Comparison of ENCODE assay signal across 8 cellular contexts in the genomic region with DNA sequence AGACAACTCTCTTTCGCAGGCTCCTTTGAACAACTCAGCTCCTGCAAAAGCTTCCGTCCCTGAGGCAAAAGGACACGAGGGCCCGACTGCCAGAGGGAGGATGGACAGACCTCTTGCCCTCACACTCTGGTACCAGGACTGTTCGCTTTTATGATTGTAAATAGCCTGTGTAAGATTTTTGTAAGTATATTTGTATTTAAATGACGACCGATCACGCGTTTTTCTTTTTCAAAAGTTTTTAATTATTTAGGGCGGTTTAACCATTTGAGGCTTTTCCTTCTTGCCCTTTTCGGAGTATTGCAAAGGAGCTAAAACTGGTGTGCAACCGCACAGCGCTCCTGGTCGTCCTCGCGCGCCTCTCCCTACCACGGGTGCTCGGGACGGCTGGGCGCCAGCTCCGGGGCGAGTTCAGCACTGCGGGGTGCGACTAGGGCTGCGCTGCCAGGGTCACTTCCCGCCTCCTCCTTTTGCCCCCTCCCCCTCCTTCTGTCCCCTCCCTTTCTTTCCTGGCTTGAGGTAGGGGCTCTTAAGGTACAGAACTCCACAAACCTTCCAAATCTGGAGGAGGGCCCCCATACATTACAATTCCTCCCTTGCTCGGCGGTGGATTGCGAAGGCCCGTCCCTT. TPM values are rescaled to one million over a fixed set of nuclear protein-coding genes. Genes with fewer than 3 reads are reported as not detected.
DNase-seq lines count a peak whose midpoint lies in the region; ATAC-seq, FAIRE-seq and TF ChIP-seq lines count a peak whose summit lies in the region.
"Had no signal": no experiment of that assay in that cellular context is flagged by ENCODE, and none has a peak within 500 bp of the region (broad histone marks: within the 10 kb centered on the region; RNA-seq: fewer than 3 reads in every experiment).

No MANE protein-coding gene starts in this region.

- H3K27ac ChIP-seq in Karpas-422 (ENCODE audit: low read length) (no peak overlapping the region), H1 (ENCODE audit: low read depth, low read length) (no peak overlapping the region), transverse colon (peak overlapping the region; percentile 28 to 98 (median 98))
- H3K27ac ChIP-seq: HL-60 had no signal

- POLR2A ChIA-PET in H1 (lab: Charles Lee; ENCODE audit: partially characterized antibody) = interaction anchor here (1.1 kb wide), 1 partner anchor 10 kb away, joined by 3 read pairs; no protein-coding TSS in a partner anchor
- POLR2A ChIA-PET in activated CD8-positive, alpha-beta T cell treated with anti-CD3 and anti-CD28 coated beads, Interleukin-2, amount 10 ng/mL, durations not matched to agents 7 days and 5 days (lab: Charles Lee) = no interaction called here

- H2BK12ac ChIP-seq in H1 (ENCODE audit: low read depth, low read length) = no peak overlapping the region

- H3K79me2 ChIP-seq in Karpas-422 (ENCODE audit: low read length) = peaks cover 9% of the 10 kb centered on the region
- no peaks in the 10 kb centered on the region for H3K79me2 ChIP-seq in H1 (ENCODE audit: control insufficient read depth in 1 of 2, insufficient read depth in 2 of 2, low read length in 2 of 2)

- no peak overlapping the region for H2BK120ac ChIP-seq in H1 (replicated peaks; ENCODE audit: low read depth, low read length)

- CTCF ChIA-PET in H1 (lab: Charles Lee; ENCODE audit: partially characterized antibody) = interaction anchor here (0.8 to 2.6 kb wide), 4 partner anchors 13 to 147 kb away, joined by 3 to 6 read pairs (median 4); no protein-coding TSS in a partner anchor
- CTCF ChIA-PET in activated CD8-positive, alpha-beta T cell treated with anti-CD3 and anti-CD28 coated beads, Interleukin-2, amount 10 ng/mL, durations not matched to agents 7 days and 5 days (lab: Charles Lee) = no interaction called here

- H3K9me3 ChIP-seq in Karpas-422 (ENCODE audit: low read length) = no peaks in the 10 kb centered on the region
- peaks cover 0 to 5% of the 10 kb centered on the region in 2 experiments; a peak in 1 of 4 replicates for H3K9me3 ChIP-seq in H1 (ENCODE audit: insufficient read depth in 2 of 2, low read depth in 1 of 2, low read length in 1 of 2)
- no peaks in the 10 kb centered on the region for H3K9me3 ChIP-seq in transverse colon

- H3K18ac ChIP-seq in H1 (ENCODE audit: extremely low read depth, low read length) = no peak overlapping the region

- H3K27me3 Mint-ChIP-seq in memory B cell = peaks cover 8% of the 10 kb centered on the region
- peaks cover 28% of the 10 kb centered on the region for H3K27me3 Mint-ChIP-seq in activated CD8-positive, alpha-beta T cell treated with anti-CD3 and anti-CD28 coated beads, Interleukin-2, amount 10 ng/mL, durations not matched to agents 7 days and 5 days (ENCODE audit: low read depth)

- no peak overlapping the region for H4K5ac ChIP-seq in H1 (ENCODE audit: insufficient read length, low read depth, low read length)

- H2AFZ ChIP-seq in Karpas-422 (ENCODE audit: low read length) (no peak overlapping the region), H1 (ENCODE audit: low read length) (no peak overlapping the region)

- no peak for TF ChIP-seq POLR2A in H1 (IDR thresholded peaks at IDR 0.05; ENCODE audit: control extremely low read depth in 1 of 2, low read depth in 2 of 2, low read length in 2 of 2)
- TF ChIP-seq POLR2A in transverse colon (IDR thresholded peaks at IDR 0.05) = no peak

- peaks cover 2% of the 10 kb centered on the region for H3K36me3 Mint-ChIP-seq in memory B cell
- no peaks in the 10 kb centered on the region for H3K36me3 Mint-ChIP-seq in activated CD8-positive, alpha-beta T cell treated with anti-CD3 and anti-CD28 coated beads, Interleukin-2, amount 10 ng/mL, durations not matched to agents 7 days and 5 days (ENCODE audit: low read depth)

- H3K9ac ChIP-seq in Karpas-422 (ENCODE audit: low read length) = no peak overlapping the region
- no peak overlapping the region; a peak in 1 of 7 replicates for H3K9ac ChIP-seq in H1 (replicated peaks in 1 of 4; ENCODE audit: extremely low read depth in 1 of 4, low read depth in 3 of 4, low read length in 3 of 4)

- no peak for TF ChIP-seq EP300 in H1 (IDR thresholded peaks at IDR 0.05; ENCODE audit: borderline replicate concordance in 1 of 2, low read depth in 2 of 2, low read length in 2 of 2)
- TF ChIP-seq EP300 in transverse colon (IDR thresholded peaks at IDR 0.05; ENCODE audit: low read depth) = no peak

- TF ChIP-seq CTCF in H1 (IDR thresholded peaks at IDR 0.05; ENCODE audit: control extremely low read depth in 1 of 3, insufficient read depth in 1 of 3, low read depth in 1 of 3, low read length in 3 of 3) (no peak), transverse colon (IDR thresholded peaks at IDR 0.05) (no peak)

- H3K4me2 ChIP-seq in Karpas-422 (ENCODE audit: low read depth, low read length, poor library complexity, severe bottlenecking) (peak overlapping the region; percentile 49), H1 (ENCODE audit: insufficient read depth in 1 of 2, low read depth in 2 of 2, low read length in 2 of 2) (peak overlapping the region; percentile 85 to 99)

- no peak overlapping the region for H2AK5ac ChIP-seq in H1 (ENCODE audit: low read depth, low read length)

- no peak overlapping the region for H4K8ac ChIP-seq in H1 (ENCODE audit: extremely low read depth, insufficient read depth, low read length)

- no peak overlapping the region for H3K23ac ChIP-seq in H1 (ENCODE audit: insufficient read length)

- WGBS in H1 (ENCODE audit: extremely low coverage in 1 of 2, insufficient coverage in 1 of 2, insufficient read length in 1 of 2, insufficient replicate concordance in 2 of 2, low coverage in 1 of 2, low lambda C conversion rate in 2 of 2, missing lambda C conversion rate in 1 of 2), 2 experiments = 4% methylated on average over 29 of the region's 31 CpGs; no CpG with 5 or more reads in 1 of the 2 experiments
- 71 to 84% methylated on average over 10 to 31 of the region's 31 CpGs for WGBS in transverse colon (ENCODE audit: low coverage in 1 of 2), 2 donors

- intact Hi-C loops in transverse colon (cut with DNase I; ENCODE audit: low total_unique reads) = loop anchor here (10.0 kb wide), 1 partner anchor 182 kb away; no protein-coding TSS in a partner anchor

- peak overlapping the region; percentile 25; the same call in 1 of the 2 replicates for H3K4me3 ChIP-seq in Karpas-422 (ENCODE audit: low read length)
- H3K4me3 ChIP-seq in H1 (ENCODE audit: extremely low read depth in 1 of 4, insufficient read depth in 2 of 4, low read depth in 3 of 4, low read length in 4 of 4) = peak overlapping the region; percentile 15 to 63 (median 36)
- H3K4me3 ChIP-seq in transverse colon = peak overlapping the region; percentile 9 to 96 (median 93)

- H3K14ac ChIP-seq in H1 (ENCODE audit: insufficient read length) = no peak overlapping the region

- H3K4me1 Mint-ChIP-seq in memory B cell = peaks cover 18% of the 10 kb centered on the region
- H3K4me1 Mint-ChIP-seq in activated CD8-positive, alpha-beta T cell treated with anti-CD3 and anti-CD28 coated beads, Interleukin-2, amount 10 ng/mL, durations not matched to agents 7 days and 5 days (ENCODE audit: low read depth) = peaks cover 14% of the 10 kb centered on the region

- no peak overlapping the region for H3K27ac Mint-ChIP-seq in memory B cell
- H3K27ac Mint-ChIP-seq in activated CD8-positive, alpha-beta T cell treated with anti-CD3 and anti-CD28 coated beads, Interleukin-2, amount 10 ng/mL, durations not matched to agents 7 days and 5 days = no peak overlapping the region

- peaks cover 26% of the 10 kb centered on the region for H3K23me2 ChIP-seq in H1 (ENCODE audit: low read depth, low read length)

- in situ Hi-C loops in transverse colon (cut with MboI; ENCODE audit: low pct_ligation_motif_present in 1 of 4, low pct_unique_long_range_greater_than_20kb in 1 of 4, low sequenced_read_pairs in 3 of 4) = no loop called here

- H3K9me2 ChIP-seq in Karpas-422 (replicated peaks; ENCODE audit: insufficient read depth, low read length) = no peaks in the 10 kb centered on the region

- H3K36me3 ChIP-seq in Karpas-422 (ENCODE audit: insufficient read depth, low read length) (no peaks in the 10 kb centered on the region; the same call in 1 of the 2 replicates), H1 (ENCODE audit: control insufficient read depth in 2 of 4, insufficient read depth in 4 of 4, low read length in 3 of 4) (no peaks in the 10 kb centered on the region; a peak in 1 of 8 replicates), transverse colon (no peaks in the 10 kb centered on the region)

- H2BK20ac ChIP-seq in H1 (ENCODE audit: low read length) = no peak overlapping the region

- no peak overlapping the region for H2BK5ac ChIP-seq in H1 (ENCODE audit: low read depth, low read length)

- peaks cover 28% of the 10 kb centered on the region for H4K20me1 ChIP-seq in Karpas-422 (ENCODE audit: insufficient read depth, low read depth, low read length)
- peaks cover 4 to 15% of the 10 kb centered on the region in 2 experiments for H4K20me1 ChIP-seq in H1 (replicated peaks in 1 of 2; ENCODE audit: control insufficient read depth in 1 of 2, insufficient read depth in 2 of 2, low read length in 2 of 2)

- DNase-seq in Karpas-422 (no peak), H1 (ENCODE audit: low read depth in 1 of 2, low spot score in 2 of 2) (no peak), memory B cell (ENCODE audit: low spot score in 2 of 2) (no peak), transverse colon (no peak)
- no peak for DNase-seq in activated naive CD4-positive, alpha-beta T cell treated with anti-CD3 and anti-CD28 coated beads, Interleukin-2, amount 50 U/mL, for 16 hours
- no peak for DNase-seq in activated CD8-positive, alpha-beta T cell treated with anti-CD3 and anti-CD28 coated beads, Interleukin-2, amount 10 ng/mL, durations not matched to agents 7 days and 5 days

- no peak overlapping the region for H3K4ac ChIP-seq in H1 (replicated peaks; ENCODE audit: insufficient read length, low read depth, low read length)

- H3K9me3 Mint-ChIP-seq in memory B cell = no peaks in the 10 kb centered on the region
- H3K9me3 Mint-ChIP-seq in activated CD8-positive, alpha-beta T cell treated with anti-CD3 and anti-CD28 coated beads, Interleukin-2, amount 10 ng/mL, durations not matched to agents 7 days and 5 days (ENCODE audit: insufficient read depth) = no peaks in the 10 kb centered on the region

- H3K56ac ChIP-seq in H1 (replicated peaks; ENCODE audit: insufficient read length, low read depth, low read length) = no peak overlapping the region

- peak overlapping the region; percentile 56 for H3K4me3 Mint-ChIP-seq in memory B cell
- no peak overlapping the region for H3K4me3 Mint-ChIP-seq in activated CD8-positive, alpha-beta T cell treated with anti-CD3 and anti-CD28 coated beads, Interleukin-2, amount 10 ng/mL, durations not matched to agents 7 days and 5 days

- no peaks in the 10 kb centered on the region for H3K27me3 ChIP-seq in Karpas-422 (ENCODE audit: low read length)
- peaks cover 40 to 62% (median 53%) of the 10 kb centered on the region in 4 experiments for H3K27me3 ChIP-seq in H1 (replicated peaks in 1 of 4; ENCODE audit: control insufficient read depth in 3 of 4, extremely low read depth in 1 of 4, insufficient read depth in 3 of 4, low read length in 3 of 4)
- H3K27me3 ChIP-seq in transverse colon = no peaks in the 10 kb centered on the region

- no peak for FAIRE-seq in H1 (lab: Jason Lieb, UNC)

- no peak overlapping the region for H4K91ac ChIP-seq in H1 (replicated peaks; ENCODE audit: insufficient read length, low read length)

- ATAC-seq in memory B cell (ENCODE audit: low read depth) (no peak), GM19023 (IDR thresholded peaks at IDR 0.05; ENCODE audit: unreplicated experiment) (no peak)
- ATAC-seq in activated CD8-positive, alpha-beta T cell treated with anti-CD3 and anti-CD28 coated beads, Interleukin-2, amount 10 ng/mL, durations not matched to agents 7 days and 5 days = no peak

- TF ChIP-seq RAD21 in H1 (IDR thresholded peaks at IDR 0.05 in 1 of 2, conservative IDR thresholded peaks at IDR 0.05 in 1 of 2; ENCODE audit: low read depth in 2 of 2, low read length in 2 of 2) = no peak

- no peaks in the 10 kb centered on the region for H3K79me1 ChIP-seq in H1 (ENCODE audit: low read depth, low read length)

- no peak overlapping the region for H2BK15ac ChIP-seq in H1 (ENCODE audit: low read length)

- H3K4me1 ChIP-seq in Karpas-422 (ENCODE audit: low read length) (peaks cover 50% of the 10 kb centered on the region), H1 (replicated peaks in 1 of 4; ENCODE audit: control insufficient read depth in 3 of 4, insufficient read depth in 4 of 4, low read length in 3 of 4) (peaks cover 8 to 26% (median 20%) of the 10 kb centered on the region in 4 experiments), transverse colon (peaks cover 0 to 37% (median 19%) of the 10 kb centered on the region in 4 donors)

RNA-seq across cellular contexts. Expression of gene FZD1, which starts 2.8 kb away (rescaled TPM):
- 7.9 and 10.0 TPM in 2 replicates for total RNA-seq in Karpas-422 (2014; rRNA removed; shearing (Covaris generic); ENCODE audit: low replicate concordance)
- total RNA-seq in H1 (2021; fragmentation: NEBNext Ultra II Directional; extraction: Animal tissue kit (Norgen Biotek cat#: 25700)) = 0.88 and 0.91 TPM in 2 replicates
- polyA plus RNA-seq in H1 (2011; rRNA removed) = 0.62 and 0.77 TPM in 2 replicates
- polyA plus RNA-seq in H1 (2011; cell fraction: cytosol; rRNA removed) = 0.65 TPM
- 0.78 TPM for polyA plus RNA-seq in H1 (2011; cell fraction: nucleus; rRNA removed)
- polyA plus RNA-seq in H1 (2012, experiment 1 of 2) = 0.53 to 0.66 TPM (median 0.59 TPM) in 4 replicates
- polyA plus RNA-seq in H1 (2012, experiment 2 of 2) = 0.38 TPM
- polyA plus RNA-seq in H1 (2013, experiment 1 of 2) = 0.63 TPM
- polyA plus RNA-seq in H1 (2013, experiment 2 of 2) = 0.63 TPM
- 0.63 and 0.68 TPM in 2 replicates for polyA minus RNA-seq in H1 (2011; rRNA and poly(A)+ RNA removed)
- 1.7 TPM for polyA minus RNA-seq in H1 (2011; cell fraction: cytosol; rRNA and poly(A)+ RNA removed)
- 1.5 TPM for polyA minus RNA-seq in H1 (2011; cell fraction: nucleus; rRNA and poly(A)+ RNA removed)
- 1 to 10 TPM; 5.6 to 9.6 (median 8.1) TPM for total RNA-seq in transverse colon
- total RNA-seq in activated CD8-positive, alpha-beta T cell treated with anti-CD3 and anti-CD28 coated beads, Interleukin-2, amount 10 ng/mL, durations not matched to agents 7 days and 5 days = under 1 TPM; 0.24 to 0.26 TPM

Comparison
In these comparisons a context has a peak if more than half of its experiments do, and no peak if none do; other contexts are left out.
1. H3K27ac ChIP-seq: peak in transverse colon (4 of 4); none in Karpas-422 (single experiment) and H1 (single experiment).
2. H3K4me3 ChIP-seq: peak in every context shown above with its lines; median percentile 93 in transverse colon; 36 in H1; 25 in Karpas-422.